ENCODE assay signal across 20 cellular contexts in genomic region chr10:88115406-88115805, GRCh38.
"Had no signal": no experiment of that assay in that cellular context is flagged by ENCODE, and none has a peak within 500 bp of the region (broad histone marks: within the 10 kb centered on the region; RNA-seq: fewer than 3 reads in every experiment).

No MANE protein-coding gene starts in this region.

- H3K36me3 ChIP-seq: brain microvascular endothelial cell, esophagus squamous epithelium, left lung, transverse colon had no signal

- H3K79me2 ChIP-seq: parathyroid adenoma had no signal

- H3K27me3 Mint-ChIP-seq: activated naive CD8-positive, alpha-beta T cell treated with anti-CD3 and anti-CD28 coated beads, Interleukin-2, amount 10 ng/mL, durations not matched to agents 7 days and 5 days; central memory CD8-positive, alpha-beta T cell; stimulated activated memory B cell treated with anti-CD40 and anti-IgM and Interleukin-4, amounts not matched to agents 10 μg/mL and 1 μg/mL and 100 μg/mL, for 72 hours had no signal

- H3K9me3 Mint-ChIP-seq: activated naive CD8-positive, alpha-beta T cell treated with anti-CD3 and anti-CD28 coated beads, Interleukin-2, amount 10 ng/mL, durations not matched to agents 7 days and 5 days; activated T-cell treated with anti-CD3 and anti-CD28 coated beads, Interleukin-2, amount 50 U/mL, for 72 hours; central memory CD8-positive, alpha-beta T cell; stimulated activated memory B cell treated with anti-CD40 and anti-IgM and Interleukin-4, amounts not matched to agents 10 μg/mL and 1 μg/mL and 100 μg/mL, for 72 hours had no signal

- ATAC-seq: activated CD8-positive, alpha-beta T cell treated with anti-CD3 and anti-CD28 coated beads, Interleukin-2, amount 10 ng/mL, durations not matched to agents 7 days and 5 days; activated T-cell treated with anti-CD3 and anti-CD28 coated beads, Interleukin-2, amount 50 U/mL, for 72 hours; left lung; naive thymus-derived CD4-positive, alpha-beta T cell; stimulated activated memory B cell treated with anti-CD40 and anti-IgM and Interleukin-4, amounts not matched to agents 10 μg/mL and 1 μg/mL and 100 μg/mL, for 72 hours had no signal

- FAIRE-seq: endothelial cell of umbilical vein had no signal

- H3K27ac Mint-ChIP-seq: activated CD4-positive, alpha-beta T cell treated with anti-CD3 and anti-CD28 coated beads, Interleukin-2, amount 10 ng/mL, durations not matched to agents 24 days and 14 days; activated CD8-positive, alpha-beta T cell treated with anti-CD3 and anti-CD28 coated beads, Interleukin-2, amount 10 ng/mL, durations not matched to agents 7 days and 5 days; activated naive CD8-positive, alpha-beta T cell treated with anti-CD3 and anti-CD28 coated beads, Interleukin-2, amount 10 ng/mL, durations not matched to agents 7 days and 5 days; activated T-cell treated with anti-CD3 and anti-CD28 coated beads, Interleukin-2, amount 50 U/mL, for 72 hours; stimulated activated memory B cell treated with anti-CD40 and anti-IgM and Interleukin-4, amounts not matched to agents 10 μg/mL and 1 μg/mL and 100 μg/mL, for 72 hours had no signal

- H3K4me1 ChIP-seq: parathyroid adenoma had no signal

- H3K36me3 Mint-ChIP-seq: activated naive CD8-positive, alpha-beta T cell treated with anti-CD3 and anti-CD28 coated beads, Interleukin-2, amount 10 ng/mL, durations not matched to agents 7 days and 5 days; stimulated activated memory B cell treated with anti-CD40 and anti-IgM and Interleukin-4, amounts not matched to agents 10 μg/mL and 1 μg/mL and 100 μg/mL, for 72 hours had no signal

- DNase-seq: activated CD4-positive, alpha-beta T cell treated with anti-CD3 and anti-CD28 coated beads, Interleukin-2, amount 10 ng/mL, durations not matched to agents 24 days and 14 days; activated CD4-positive, CD25-positive, alpha-beta regulatory T cell; activated CD8-positive, alpha-beta memory T cell treated with anti-CD3 and anti-CD28 coated beads, Interleukin-2, amount 50 U/mL, for 4 hours; activated CD8-positive, alpha-beta T cell treated with anti-CD3 and anti-CD28 coated beads, Interleukin-2, amount 10 ng/mL, durations not matched to agents 7 days and 5 days; activated gamma-delta T cell; activated naive CD8-positive, alpha-beta T cell treated with anti-CD3 and anti-CD28 coated beads, Interleukin-2, amount 10 ng/mL, durations not matched to agents 7 days and 5 days; activated T-cell treated with anti-CD3 and anti-CD28 coated beads, Interleukin-2, amount 50 U/mL, for 72 hours; brain microvascular endothelial cell; effector CD4-positive, alpha-beta T cell; esophagus squamous epithelium; hippocampal formation; left lung; naive thymus-derived CD4-positive, alpha-beta T cell; stimulated activated CD4-positive, alpha-beta T cell treated with anti-CD3 and anti-CD28 coated beads, Interleukin-2, amount 100 ng/mL, for 48 hours; transverse colon had no signal

- H3K9ac ChIP-seq: parathyroid adenoma had no signal

- H3K27me3 ChIP-seq: brain microvascular endothelial cell, esophagus squamous epithelium, left lung, transverse colon had no signal

- H3K9me3 ChIP-seq: esophagus squamous epithelium, left lung, transverse colon had no signal

- H3K4me3 Mint-ChIP-seq: activated CD4-positive, alpha-beta T cell treated with anti-CD3 and anti-CD28 coated beads, Interleukin-2, amount 10 ng/mL, durations not matched to agents 24 days and 14 days; activated CD8-positive, alpha-beta T cell treated with anti-CD3 and anti-CD28 coated beads, Interleukin-2, amount 10 ng/mL, durations not matched to agents 7 days and 5 days; activated naive CD8-positive, alpha-beta T cell treated with anti-CD3 and anti-CD28 coated beads, Interleukin-2, amount 10 ng/mL, durations not matched to agents 7 days and 5 days; activated T-cell treated with anti-CD3 and anti-CD28 coated beads, Interleukin-2, amount 50 U/mL, for 72 hours; central memory CD8-positive, alpha-beta T cell; stimulated activated memory B cell treated with anti-CD40 and anti-IgM and Interleukin-4, amounts not matched to agents 10 μg/mL and 1 μg/mL and 100 μg/mL, for 72 hours had no signal

- H3K4me3 ChIP-seq: coronary artery, esophagus squamous epithelium, left lung, transverse colon had no signal

- H2AFZ ChIP-seq: parathyroid adenoma had no signal

- H3K27ac ChIP-seq: brain microvascular endothelial cell, coronary artery, esophagus squamous epithelium, parathyroid adenoma, transverse colon had no signal
